In genomic region chr15:42581272-42581730, GRCh38 we compare ENCODE assay signal across 8 cellular contexts. TPM values are rescaled to one million over a fixed set of nuclear protein-coding genes. Genes with fewer than 3 reads are reported as not detected.
DNase-seq lines count a peak whose midpoint lies in the region; ATAC-seq and TF ChIP-seq lines count a peak whose summit lies in the region.

No MANE protein-coding gene starts in this region.

- TF ChIP-seq CTCF in PC-3 (conservative IDR thresholded peaks at IDR 0.05; ENCODE audit: low read depth, low read length) (no peak), fibroblast of mammary gland (conservative IDR thresholded peaks at IDR 0.05; ENCODE audit: control insufficient read depth, insufficient read depth, low read depth, low read length) (no peak)

- BruUV-seq in PC-3 (replicated peaks; lab: Mats Ljungman, UMichigan): no TSS peak

- H3K27ac Mint-ChIP-seq in naive thymus-derived CD8-positive, alpha-beta T cell: peak overlapping the region; percentile 91 to 99 (median 96)
- H3K27ac Mint-ChIP-seq in stimulated activated effector memory CD8-positive, alpha-beta T cell treated with anti-CD3 and anti-CD28 coated beads, Interleukin-12 subunit alpha, Interleukin-12 subunit beta, amount 100 ng/mL, for 72 hours: peak overlapping the region; percentile 79

- H3K9ac ChIP-seq in PC-3 (ENCODE audit: low read length): no peak overlapping the region

- no peaks in the 10 kb centered on the region for H3K27me3 ChIP-seq in PC-3 (ENCODE audit: low read length)

- peaks cover 21 to 59% (median 55%) of the 10 kb centered on the region in 4 donors for H3K4me1 Mint-ChIP-seq in naive thymus-derived CD8-positive, alpha-beta T cell
- peaks cover 44% of the 10 kb centered on the region for H3K4me1 Mint-ChIP-seq in stimulated activated effector memory CD8-positive, alpha-beta T cell treated with anti-CD3 and anti-CD28 coated beads, Interleukin-12 subunit alpha, Interleukin-12 subunit beta, amount 100 ng/mL, for 72 hours

- peaks cover under 1% of the 10 kb centered on the region; the same call in 1 of the 2 replicates for H3K79me2 ChIP-seq in PC-3 (ENCODE audit: low read length)

- no peaks in the 10 kb centered on the region for H3K9me3 Mint-ChIP-seq in naive thymus-derived CD8-positive, alpha-beta T cell
- H3K9me3 Mint-ChIP-seq in stimulated activated effector memory CD8-positive, alpha-beta T cell treated with anti-CD3 and anti-CD28 coated beads, Interleukin-12 subunit alpha, Interleukin-12 subunit beta, amount 100 ng/mL, for 72 hours: no peaks in the 10 kb centered on the region

- H3K4me3 ChIP-seq in PC-3 (ENCODE audit: low read length) (peak overlapping the region; percentile 56), fibroblast of mammary gland (ENCODE audit: control insufficient read depth, low read depth, low read length) (peak overlapping the region; percentile 33)

- peaks cover 0 to 3% (median 0%) of the 10 kb centered on the region in 3 donors for H3K36me3 Mint-ChIP-seq in naive thymus-derived CD8-positive, alpha-beta T cell
- peaks cover 5% of the 10 kb centered on the region for H3K36me3 Mint-ChIP-seq in stimulated activated effector memory CD8-positive, alpha-beta T cell treated with anti-CD3 and anti-CD28 coated beads, Interleukin-12 subunit alpha, Interleukin-12 subunit beta, amount 100 ng/mL, for 72 hours

- H3K27me3 Mint-ChIP-seq in naive thymus-derived CD8-positive, alpha-beta T cell: peaks cover 0 to 9% (median 0%) of the 10 kb centered on the region in 5 donors

- peaks cover 11% of the 10 kb centered on the region for H3K4me1 ChIP-seq in PC-3 (ENCODE audit: insufficient read depth, low read length)

- H3K9me2 ChIP-seq in PC-3 (replicated peaks; ENCODE audit: low read length): no peaks in the 10 kb centered on the region

- no peaks in the 10 kb centered on the region for H3K9me3 ChIP-seq in PC-3 (ENCODE audit: low read length)

- intact Hi-C loops in PC-3 (cut with micrococcal nuclease): loop anchor here (2.0 to 5.0 kb wide), 2 partner anchors 34 to 70 kb away; partner anchors contain the start of genes HAUS2 and LRRC57

- H4K20me1 ChIP-seq in PC-3 (ENCODE audit: low read length): no peaks in the 10 kb centered on the region

- peak overlapping the region; percentile 73 for H3K4me2 ChIP-seq in PC-3 (ENCODE audit: low read length)

- H2AFZ ChIP-seq in PC-3 (ENCODE audit: low read length): peak overlapping the region; percentile 62

- no peaks in the 10 kb centered on the region for H3F3A ChIP-seq in PC-3 (ENCODE audit: low read length, unreplicated experiment)

- H3K36me3 ChIP-seq in PC-3 (ENCODE audit: low read depth, low read length): no peaks in the 10 kb centered on the region

- POLR2A ChIA-PET in PC-3 (lab: Charles Lee; ENCODE audit: unreplicated experiment): interaction anchor here (0.5 to 1.4 kb wide), 3 partner anchors 10 to 145 kb away, joined by 3 to 9 read pairs (median 4); no protein-coding TSS in a partner anchor
- POLR2A ChIA-PET in naive thymus-derived CD8-positive, alpha-beta T cell (lab: Charles Lee): interaction anchor here (0.6 to 3.2 kb wide), 12 partner anchors 10 to 748 kb away, joined by 3 to 26 read pairs (median 6); partner anchors contain the start of genes HAUS2, LCMT2, LRRC57 and SNAP23

- CTCF ChIA-PET in PC-3 (lab: Charles Lee): no interaction called here

- peak in 13 of 14 donors; percentile 13 to 79 (median 72) for DNase-seq in C1 segment of cervical spinal cord (lab: John Stamatoyannopoulos, UW)
- peak in 57 of 76 experiments; percentile 7 to 70 (median 43) for DNase-seq in HUDEP-2 (lab: John Stamatoyannopoulos, UW; ENCODE audit: unreplicated experiment in 76 of 76)
- DNase-seq in PC-3: peak; percentile 76
- DNase-seq in activated T-helper 1 cell treated with anti-CD3 and anti-CD28 coated beads, Interleukin-2, amount 50 U/mL, for 16 hours (ENCODE audit: low read depth in 1 of 2, low spot score in 1 of 2): peak; percentile 59 to 61
- DNase-seq in fibroblast of mammary gland (ENCODE audit: low read depth): peak; percentile 62
- DNase-seq in naive thymus-derived CD8-positive, alpha-beta T cell: peak; percentile 69 to 88 (median 76)
- peak; percentile 63 to 81 for DNase-seq in stimulated activated effector memory CD8-positive, alpha-beta T cell treated with anti-CD3 and anti-CD28 coated beads, Interleukin-12 subunit alpha, Interleukin-12 subunit beta, amount 100 ng/mL, for 72 hours (ENCODE audit: low spot score in 2 of 2)

- H3K4me3 Mint-ChIP-seq in naive thymus-derived CD8-positive, alpha-beta T cell: peak overlapping the region; percentile 82 to 97 (median 92)
- H3K4me3 Mint-ChIP-seq in stimulated activated effector memory CD8-positive, alpha-beta T cell treated with anti-CD3 and anti-CD28 coated beads, Interleukin-12 subunit alpha, Interleukin-12 subunit beta, amount 100 ng/mL, for 72 hours: peak overlapping the region; percentile 76

- peak; percentile 73 for ATAC-seq in GM19397 (IDR thresholded peaks at IDR 0.05; ENCODE audit: unreplicated experiment)
- ATAC-seq in PC-3: peak; percentile 98
- ATAC-seq in naive thymus-derived CD8-positive, alpha-beta T cell: peak; percentile 99
- peak; percentile 99 for ATAC-seq in stimulated activated effector memory CD8-positive, alpha-beta T cell treated with anti-CD3 and anti-CD28 coated beads, Interleukin-12 subunit alpha, Interleukin-12 subunit beta, amount 100 ng/mL, for 72 hours

- H3K27ac ChIP-seq in PC-3 (ENCODE audit: low read length): no peak overlapping the region

RNA-seq across cellular contexts. Expression of gene STARD9, which starts 5.9 kb away (rescaled TPM):
- 4.9 and 5.0 TPM in 2 replicates for total RNA-seq in PC-3 (2014; rRNA removed)
- 10 to 100 TPM; 12.5 to 13.7 TPM for total RNA-seq in naive thymus-derived CD8-positive, alpha-beta T cell
- under 1 TPM; 0.10 to 0.53 (median 0.33) TPM for polyA plus RNA-seq in naive thymus-derived CD8-positive, alpha-beta T cell

RNA-seq across cellular contexts. Expression of gene HAUS2, which starts 32.7 kb away (rescaled TPM):
- 36.5 and 44.1 TPM in 2 replicates for total RNA-seq in PC-3 (2014; rRNA removed)
- total RNA-seq in naive thymus-derived CD8-positive, alpha-beta T cell: 10 to 100 TPM; 19.1 to 21.1 TPM
- 10 to 100 TPM; 20.8 to 25.4 (median 24.9) TPM for polyA plus RNA-seq in naive thymus-derived CD8-positive, alpha-beta T cell

RNA-seq across cellular contexts. Expression of gene LRRC57, which starts 32.7 kb away (rescaled TPM):
- total RNA-seq in PC-3 (2014; rRNA removed): 9.1 and 19.0 TPM in 2 replicates
- total RNA-seq in naive thymus-derived CD8-positive, alpha-beta T cell: 10 to 100 TPM; 17.1 to 18.4 TPM
- polyA plus RNA-seq in naive thymus-derived CD8-positive, alpha-beta T cell: 1 to 10 TPM; 3.3 to 6.4 (median 5.5) TPM
